Comparison of ENCODE assay signal across 3 cellular contexts in the genomic region with DNA sequence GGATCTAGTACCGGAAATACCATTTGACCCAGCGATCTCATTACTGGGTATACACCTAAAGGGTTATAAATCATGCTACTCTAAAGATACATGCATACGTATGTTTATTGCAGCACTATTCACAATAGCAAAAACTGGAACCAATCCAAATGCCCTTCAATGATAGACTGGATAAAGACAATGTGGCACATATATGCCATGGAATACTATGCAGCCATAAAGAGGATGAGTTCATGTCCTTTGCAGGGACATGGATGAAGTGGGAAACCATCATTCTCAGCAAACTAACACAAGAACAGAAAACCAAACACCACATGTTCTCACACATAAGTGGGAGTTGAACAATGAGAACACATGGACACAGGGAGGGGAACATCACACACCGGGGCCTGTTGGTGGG. TPM values are rescaled to one million over a fixed set of nuclear protein-coding genes. Genes with fewer than 3 reads are reported as not detected.
DNase-seq lines count a peak whose midpoint lies in the region; ATAC-seq, FAIRE-seq and TF ChIP-seq lines count a peak whose summit lies in the region.
"Not testable (repeated sequence)": the region's sequence is repeated elsewhere in the genome, so short reads cannot be mapped to it uniquely, and the experiment has no call there.

No MANE protein-coding gene starts in this region.

- CTCF ChIA-PET in HEK293 (lab: Yijun Ruan, JAX); K562 (lab: Yijun Ruan, JAX; ENCODE audit: low intra/inter-chr PET ratio): not testable (repeated sequence)

- H2AFZ ChIP-seq in K562 (ENCODE audit: low read depth, low read length), result not testable (repeated sequence)

- H4K20me1 ChIP-seq in K562 (replicated peaks; ENCODE audit: control insufficient read depth, insufficient read depth, low read length), result not testable (repeated sequence)

- FAIRE-seq in K562 (lab: Jason Lieb, UNC), result not testable (repeated sequence)

- H3K27me3 ChIP-seq in K562 (ENCODE audit: control insufficient read depth in 2 of 2, insufficient read depth in 2 of 2, low read length in 2 of 2), result not testable (repeated sequence)

- not testable (repeated sequence) for H3K9me1 ChIP-seq in K562 (ENCODE audit: control insufficient read depth, insufficient read depth, low read length)

- not testable (repeated sequence) for H3K4me2 ChIP-seq in K562 (ENCODE audit: insufficient read depth, low read length)

- intact Hi-C loops in K562 (cut with micrococcal nuclease), result not testable (repeated sequence)

- not testable (repeated sequence) for TF ChIP-seq CTCF in HEK293 (tag by site-specific recombination; IDR thresholded peaks at IDR 0.05); K562 (IDR thresholded peaks at IDR 0.05 in 2 of 3, conservative IDR thresholded peaks at IDR 0.05 in 1 of 3; ENCODE audit: insufficient read depth in 2 of 3, low read depth in 1 of 3, low read length in 3 of 3)

- H3K79me2 ChIP-seq in K562 (ENCODE audit: control insufficient read depth, insufficient read depth, low read length), result not testable (repeated sequence)

- not testable (repeated sequence) for H3K9ac ChIP-seq in K562 (ENCODE audit: insufficient read depth in 1 of 2, low read depth in 2 of 2, low read length in 2 of 2)

- in situ Hi-C loops in K562 (cut with MboI), result not testable (repeated sequence)

- DNase-seq in K562 (ENCODE audit: extremely low read depth in 1 of 4, low spot score in 3 of 4), result not testable (repeated sequence)

- TF ChIP-seq RAD21 in K562 (CRISPR knock-in tag; conservative IDR thresholded peaks at IDR 0.05 in 1 of 2, IDR thresholded peaks at IDR 0.05 in 1 of 2), result not testable (repeated sequence)

- TF ChIP-seq POLR2A in K562 (conservative IDR thresholded peaks at IDR 0.05), result not testable (repeated sequence)

- not testable (repeated sequence) for TF ChIP-seq EP300 in K562 (IDR thresholded peaks at IDR 0.05; ENCODE audit: low read length)

- BruUV-seq in K562 (replicated peaks; lab: Mats Ljungman, UMichigan), result not testable (repeated sequence)

- WGBS in K562 (ENCODE audit: insufficient coverage, low coverage, missing lambda C conversion rate), result 93% methylated on average over 3 of the region's 4 CpGs

- H3K4me3 ChIP-seq in HEK293 (ENCODE audit: low read depth, low read length); K562: not testable (repeated sequence)

- not testable (repeated sequence) for ATAC-seq in SK-N-SH treated with all-trans-retinoic acid at 6 μM for 48 hours, K562

- POLR2A ChIA-PET in HEK293 (lab: Yijun Ruan, JAX); K562 (lab: Yijun Ruan, JAX): not testable (repeated sequence)

- not testable (repeated sequence) for H3K9me3 ChIP-seq in HEK293 (ENCODE audit: control insufficient read depth, insufficient read depth, low read depth, low read length); K562 (replicated peaks; ENCODE audit: control insufficient read depth, insufficient read depth, low read depth, low read length)

- H3K4me1 ChIP-seq in HEK293 (ENCODE audit: control insufficient read depth, insufficient read depth, low read length); K562 (replicated peaks in 1 of 2; ENCODE audit: control insufficient read depth in 2 of 2, insufficient read depth in 2 of 2, low read length in 2 of 2): not testable (repeated sequence)

- H3K27ac ChIP-seq in HEK293 (ENCODE audit: extremely low read depth, low read depth, low read length); K562 (ENCODE audit: extremely low read depth, low read depth, low read length): not testable (repeated sequence)

- H3K36me3 ChIP-seq in HEK293 (ENCODE audit: control insufficient read depth in 2 of 2, insufficient read depth in 1 of 2, low read length in 2 of 2); K562 (ENCODE audit: control insufficient read depth, insufficient read depth, low read length): not testable (repeated sequence)

TF ChIP-seq in HEK293, 187 proteins besides CTCF, POLR2A, EP300 and RAD21:
- TF ChIP-seq ZNF146 (tag by site-specific recombination; IDR thresholded peaks at IDR 0.05), result peak; percentile 70; the same call in 1 of the 2 replicates

TF ChIP-seq in SK-N-SH treated with all-trans-retinoic acid at 6 μM for 48 hours, 23 proteins besides CTCF, POLR2A, EP300 and RAD21:
- TF ChIP-seq ZNF8 (CRISPR knock-in tag; IDR thresholded peaks at IDR 0.05), result peak; percentile 66; the same call in 1 of the 2 replicates

TF ChIP-seq in K562, 482 proteins besides CTCF, POLR2A, EP300 and RAD21:
- peak; percentile 31; the same call in 1 of the 2 replicates for TF ChIP-seq NFIC (IDR thresholded peaks at IDR 0.05)
- peak; percentile 87 for TF ChIP-seq ZNF146 (CRISPR knock-in tag; IDR thresholded peaks at IDR 0.05; ENCODE audit: unreplicated experiment)
- TF ChIP-seq KDM1A (IDR thresholded peaks at IDR 0.05), result peak; percentile 17 to 38; a peak in 1 of 4 replicates
- TF ChIP-seq BCOR (IDR thresholded peaks at IDR 0.05), result peak; percentile 47

RNA-seq across cellular contexts. Expression of a gene that starts 50.2 kb away (rescaled TPM):
- 390 and 496 TPM in 2 replicates for total RNA-seq in K562 (2011; cell fraction: chromatin; rRNA removed; ENCODE audit: low replicate concordance)
- total RNA-seq in K562 (2011; cell fraction: nucleolus; rRNA removed), result 104 and 126 TPM in 2 replicates
- 172 and 193 TPM in 2 replicates for total RNA-seq in K562 (2011; cell fraction: nucleoplasm; rRNA removed)
- total RNA-seq in K562 (2014; rRNA removed) (42.7 and 54.1 TPM in 2 replicates), K562 (2014; rRNA removed; fragmentation: Illumina TruSeq; extraction: Trizol) (45.5 and 53.2 TPM in 2 replicates), K562 (2015; rRNA removed; fragmentation: Illumina TruSeq; extraction: Trizol) (33.8 TPM in 2 replicates), K562 (2021) (65.3 and 79.5 TPM in 2 replicates)
- polyA plus RNA-seq in K562 (2011; rRNA removed) (120 and 133 TPM in 2 replicates), K562 (2014; fragmentation: Illumina TruSeq; extraction: Trizol) (63.1 and 84.4 TPM in 2 replicates), K562 (2014; fragmentation: Nextera tagmentation; extraction: Ambion mirVana) (10 to 100 TPM in 1 of 2 experiments, 1 to 10 TPM in 1; 7.9 to 10.2 TPM), K562 (2014; rRNA removed) (166 and 236 TPM in 2 replicates)
- polyA plus RNA-seq in K562 (2011; cell fraction: cytosol; rRNA removed), result 20.2 and 43.3 TPM in 2 replicates
- 403 and 445 TPM in 2 replicates for polyA plus RNA-seq in K562 (2011; cell fraction: nucleus; rRNA removed)
- polyA plus RNA-seq in K562 (2012), result 46.7 and 119 TPM in 2 replicates
- 15.1 and 27.9 TPM in 2 replicates for polyA minus RNA-seq in K562 (2011; rRNA and poly(A)+ RNA removed)
- 7.1 and 13.0 TPM in 2 replicates for polyA minus RNA-seq in K562 (2011; cell fraction: cytosol; rRNA and poly(A)+ RNA removed)
- 54.5 and 77.9 TPM in 2 replicates for polyA minus RNA-seq in K562 (2011; cell fraction: nucleus; rRNA and poly(A)+ RNA removed)
